ENCODE assay signal across 20 cellular contexts in the genomic region with DNA sequence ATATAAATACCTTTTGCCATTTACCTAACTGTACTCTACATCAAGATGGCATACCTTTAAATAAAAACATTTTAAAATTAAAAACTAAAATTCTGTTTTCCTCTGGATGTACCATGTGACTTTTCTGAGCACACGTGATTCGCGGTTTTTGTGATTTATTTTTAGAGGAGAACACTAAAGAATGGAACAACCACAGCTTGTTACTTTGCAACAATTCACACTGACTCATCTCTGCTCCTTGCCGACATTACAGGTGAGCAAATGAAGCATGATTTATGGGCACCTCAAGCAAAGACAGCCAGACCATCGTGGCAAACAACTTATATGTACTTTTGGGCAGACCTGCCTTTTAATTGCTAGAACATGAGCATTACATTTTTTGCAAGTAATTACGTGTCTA.
DNase-seq lines count a peak whose midpoint lies in the region; ATAC-seq, FAIRE-seq and TF ChIP-seq lines count a peak whose summit lies in the region.
"Had no signal": no experiment of that assay in that cellular context is flagged by ENCODE, and none has a peak within 500 bp of the region (broad histone marks: within the 10 kb centered on the region; RNA-seq: fewer than 3 reads in every experiment).

No MANE protein-coding gene starts in this region.

- H3K4me1 ChIP-seq in A549 (no peaks in the 10 kb centered on the region), OCI-LY3 (ENCODE audit: low read length) (peaks cover 33% of the 10 kb centered on the region), foreskin keratinocyte (peaks cover 21% of the 10 kb centered on the region), esophagus muscularis mucosa (no peaks in the 10 kb centered on the region)
- H3K4me1 ChIP-seq: BLaER1, SJSA1 had no signal

- H3K79me2 ChIP-seq in OCI-LY3 (ENCODE audit: low read length), result no peaks in the 10 kb centered on the region

- H3K4me3 ChIP-seq in A549 (no peak overlapping the region), OCI-LY3 (ENCODE audit: low read length) (no peak overlapping the region), esophagus muscularis mucosa (no peak overlapping the region)
- H3K4me3 ChIP-seq: BLaER1, SJSA1 had no signal

- TF ChIP-seq RAD21 in A549 (conservative IDR thresholded peaks at IDR 0.05 in 1 of 2, IDR thresholded peaks at IDR 0.05 in 1 of 2), result no peak

- in situ Hi-C loops in KBM-7 (cut with MboI; ENCODE audit: low pct_unique_long_range_greater_than_20kb, low sequenced_read_pairs), result no loop called here

- WGBS in A549 (ENCODE audit: missing lambda C conversion rate), result 49% methylated on average over 6 of the region's 6 CpGs
- 76% methylated on average over 6 of the region's 6 CpGs for WGBS in esophagus muscularis mucosa

- POLR2A ChIA-PET in A549 (lab: Yijun Ruan, JAX), result no interaction called here

- no peak overlapping the region for H3K9ac ChIP-seq in OCI-LY3 (ENCODE audit: low read length)
- H3K9ac ChIP-seq: BLaER1 had no signal

- H3K9me3 ChIP-seq in A549 (no peaks in the 10 kb centered on the region), OCI-LY3 (ENCODE audit: insufficient read depth, low read length) (no peaks in the 10 kb centered on the region), esophagus muscularis mucosa (no peaks in the 10 kb centered on the region)
- H3K9me3 ChIP-seq: BLaER1, SJSA1 had no signal

- H3K4me2 ChIP-seq in A549, result no peak overlapping the region
- peak overlapping the region; percentile 53 for H3K4me2 ChIP-seq in OCI-LY3 (ENCODE audit: low read length)
- H3K4me2 ChIP-seq: BLaER1 had no signal

- H3K36me3 ChIP-seq in OCI-LY3 (replicated peaks; ENCODE audit: low read depth, low read length) (no peaks in the 10 kb centered on the region), esophagus muscularis mucosa (no peaks in the 10 kb centered on the region)
- H3K36me3 ChIP-seq: BLaER1, SJSA1 had no signal

- TF ChIP-seq EP300 in A549 (IDR thresholded peaks at IDR 0.05) (no peak), esophagus muscularis mucosa (IDR thresholded peaks at IDR 0.05) (no peak)

- no peak for TF ChIP-seq POLR2A in A549 (IDR thresholded peaks at IDR 0.05; ENCODE audit: low read length)
- no peak for TF ChIP-seq POLR2A in esophagus muscularis mucosa (IDR thresholded peaks at IDR 0.05; ENCODE audit: low read depth)

- no peak for DNase-seq in A549 (ENCODE audit: low read depth in 1 of 2, low spot score in 1 of 2)
- DNase-seq in GM18507 (ENCODE audit: extremely low spot score, insufficient read length, low read depth), result no peak
- peak; percentile 81 to 88 for DNase-seq in foreskin keratinocyte
- no peak for DNase-seq in KBM-7
- DNase-seq in esophagus muscularis mucosa (ENCODE audit: extremely low spot score), result no peak
- DNase-seq in GM03348 (ENCODE audit: low spot score), result no peak
- DNase-seq: CD8-positive, alpha-beta memory T cell; DMS153; GOT3; Kasumi-1; NCI-H1048; NCI-H1694; NCI-H2107; NCI-H226; SW 1271 had no signal

- TF ChIP-seq CTCF in A549 (IDR thresholded peaks at IDR 0.05), result no peak
- TF ChIP-seq CTCF in OCI-LY3 (IDR thresholded peaks at IDR 0.05; ENCODE audit: low read depth, low read length), result no peak
- no peak for TF ChIP-seq CTCF in foreskin keratinocyte (conservative IDR thresholded peaks at IDR 0.05)
- TF ChIP-seq CTCF in esophagus muscularis mucosa (IDR thresholded peaks at IDR 0.05), result no peak

- no peaks in the 10 kb centered on the region for H4K20me1 ChIP-seq in OCI-LY3 (ENCODE audit: insufficient read depth, low read length)
- H4K20me1 ChIP-seq: BLaER1 had no signal

- no peak for ATAC-seq in A549
- ATAC-seq in foreskin keratinocyte, result peak; percentile 98
- no peak for ATAC-seq in HG03378 (IDR thresholded peaks at IDR 0.05; ENCODE audit: unreplicated experiment)

- FAIRE-seq in A549 (lab: Jason Lieb, UNC), result no peak
- FAIRE-seq in GM18507 (lab: Jason Lieb, UNC), result peak; percentile 49
- FAIRE-seq: GM12892 had no signal

- CTCF ChIA-PET in A549 (lab: Yijun Ruan, JAX), result interaction anchor here (3.3 kb wide), 1 partner anchor 612 kb away, joined by 9 read pairs; no protein-coding TSS in a partner anchor

- H2AFZ ChIP-seq in OCI-LY3 (ENCODE audit: low read depth, low read length), result peak overlapping the region; percentile 58

- H3K27me3 ChIP-seq in OCI-LY3 (ENCODE audit: low read depth, low read length), result peaks cover 20% of the 10 kb centered on the region; the same call in 1 of the 2 replicates
- peaks cover 70% of the 10 kb centered on the region for H3K27me3 ChIP-seq in foreskin keratinocyte
- H3K27me3 ChIP-seq in esophagus muscularis mucosa, result peaks cover 0 to 4% (median 0%) of the 10 kb centered on the region in 4 donors
- H3K27me3 ChIP-seq: BLaER1, SJSA1 had no signal

- intact Hi-C loops in esophagus muscularis mucosa (cut with DNase I), result no loop called here

- H3K27ac ChIP-seq in A549, result no peak overlapping the region
- H3K27ac ChIP-seq in OCI-LY3 (ENCODE audit: low read length), result no peak overlapping the region
- H3K27ac ChIP-seq in foreskin keratinocyte, result peak overlapping the region; percentile 9
- no peak overlapping the region for H3K27ac ChIP-seq in esophagus muscularis mucosa (replicated peaks in 1 of 4)
- H3K27ac ChIP-seq: BLaER1, SJSA1 had no signal

TF ChIP-seq in A549, 52 proteins besides CTCF, POLR2A, EP300 and RAD21:
- TF ChIP-seq EHF (CRISPR knock-in tag; IDR thresholded peaks at IDR 0.05), result no peak
- TF ChIP-seq MAZ (IDR thresholded peaks at IDR 0.05; ENCODE audit: borderline replicate concordance, low read depth, low read length), result no peak
- no peak for TF ChIP-seq HOXB5 (CRISPR knock-in tag; IDR thresholded peaks at IDR 0.05)
- TF ChIP-seq USF2 (IDR thresholded peaks at IDR 0.05), result peak; percentile 42

Comparison
In these comparisons a context has a peak if more than half of its experiments do, and no peak if none do; other contexts are left out.
1. DNase-seq: peak in foreskin keratinocyte (2 of 2); none in A549 (0 of 2), GM18507 (single experiment), KBM-7 (single experiment), esophagus muscularis mucosa (single experiment) and GM03348 (single experiment).